9 cellular contexts compared by ENCODE assay signal in the genomic region with DNA sequence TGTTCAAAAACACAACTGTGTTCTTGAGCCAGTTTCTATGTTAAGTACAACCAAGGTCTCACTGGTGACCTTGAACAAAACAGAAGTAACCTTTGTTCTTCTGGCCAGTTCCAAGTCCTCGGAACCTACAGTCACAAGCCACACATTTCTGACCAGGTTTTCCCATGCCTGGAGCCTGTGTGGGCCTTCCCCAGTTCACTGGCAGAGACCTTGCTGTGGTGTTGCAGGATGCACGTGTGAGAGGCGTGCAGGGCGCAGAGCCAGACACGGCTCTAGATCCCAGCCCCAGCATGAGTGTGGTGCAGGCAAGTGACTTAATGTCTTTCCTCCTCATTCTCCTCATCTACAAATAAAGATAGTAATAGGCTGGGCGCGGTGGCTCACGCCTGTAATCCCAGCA. TPM values are rescaled to one million over a fixed set of nuclear protein-coding genes. Genes with fewer than 3 reads are reported as not detected.
"Had no signal": no experiment of that assay in that cellular context is flagged by ENCODE, and none has a peak within 500 bp of the region (broad histone marks: within the 10 kb centered on the region; RNA-seq: fewer than 3 reads in every experiment).

No MANE protein-coding gene starts in this region.

- ATAC-seq: GM12878 had no signal

- FAIRE-seq: G401.6, GM12878, GM12891, GM12892, GM18507, GM19239 had no signal

- DNase-seq: GDM1, GF-D8 had no signal

- H3K4me3 ChIP-seq: GM12878 had no signal

RNA-seq across cellular contexts. Expression of a gene that starts 25.5 kb away (rescaled TPM):
- total RNA-seq: G401, GM12878 had no signal
